24 cellular contexts compared by ENCODE assay signal in the genomic region with DNA sequence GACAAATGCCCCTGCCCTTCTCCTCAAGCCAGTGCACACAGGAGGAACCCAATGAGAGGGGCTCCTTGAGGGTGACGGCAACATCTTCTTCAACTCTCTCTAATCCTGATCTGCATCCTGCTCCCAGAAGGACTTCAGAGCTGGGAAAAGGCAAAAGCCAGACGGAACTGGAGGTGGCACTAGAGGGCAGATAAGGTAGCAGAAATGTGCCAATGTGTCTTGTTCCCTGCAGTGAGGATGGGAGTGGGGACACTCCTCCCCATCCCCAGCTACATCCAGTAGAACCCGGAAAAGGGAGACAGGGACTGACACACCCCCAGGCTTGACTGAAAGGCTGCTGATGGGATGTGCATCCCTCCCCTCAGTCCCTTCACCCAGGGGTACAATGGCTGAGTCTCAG. TPM values are rescaled to one million over a fixed set of nuclear protein-coding genes. Genes with fewer than 3 reads are reported as not detected.
DNase-seq lines count a peak whose midpoint lies in the region; ATAC-seq and TF ChIP-seq lines count a peak whose summit lies in the region.
"Had no signal": no experiment of that assay in that cellular context is flagged by ENCODE, and none has a peak within 500 bp of the region (broad histone marks: within the 10 kb centered on the region; RNA-seq: fewer than 3 reads in every experiment).

No MANE protein-coding gene starts in this region.

- H3K4me1 Mint-ChIP-seq in T-cell, result peaks cover 15 to 21% (median 16%) of the 10 kb centered on the region in 3 donors
- H3K4me1 Mint-ChIP-seq: activated T-helper 17 cell treated with anti-CD3 and anti-CD28 coated beads, Interleukin-2, amount 50 U/mL, for 72 hours had no signal

- H3K27ac ChIP-seq in right cardiac atrium (ENCODE audit: low read length), result no peak overlapping the region
- no peak overlapping the region for H3K27ac ChIP-seq in heart right ventricle
- H3K27ac ChIP-seq: BLaER1, gastroesophageal sphincter, stomach, WERI-Rb-1 had no signal

- H3K4me3 ChIP-seq in right cardiac atrium (ENCODE audit: low read length), result no peak overlapping the region
- no peak overlapping the region for H3K4me3 ChIP-seq in heart right ventricle
- no peak overlapping the region for H3K4me3 ChIP-seq in epithelial cell of esophagus (ENCODE audit: low read length)
- H3K4me3 ChIP-seq: BLaER1, gastroesophageal sphincter, lung, stomach had no signal

- 54% methylated on average over 3 of the region's 3 CpGs for WGBS in right cardiac atrium
- WGBS in heart right ventricle, 2 donors, result 41 to 54% methylated on average over 3 of the region's 3 CpGs

- H3K4me3 Mint-ChIP-seq in T-cell, result peak overlapping the region in 1 of 3 donors; percentile 37
- H3K4me3 Mint-ChIP-seq: activated T-helper 17 cell treated with anti-CD3 and anti-CD28 coated beads, Interleukin-2, amount 50 U/mL, for 72 hours had no signal

- DNase-seq in right cardiac atrium (peak in 2 of 3 donors; percentile 1 to 5), heart right ventricle (no peak), SK-N-DZ (ENCODE audit: low spot score) (peak; percentile 27), epithelial cell of esophagus (ENCODE audit: low read depth) (no peak), T-cell (no peak), SHP77 (lab: John Stamatoyannopoulos, UW) (no peak), GDM1 (lab: John Stamatoyannopoulos, UW) (no peak)
- DNase-seq: activated CD4-positive, alpha-beta T cell treated with anti-CD3 and anti-CD28 coated beads, Interleukin-2, amount 50 U/mL, for 1 hour; activated CD8-positive, alpha-beta memory T cell treated with anti-CD3 and anti-CD28 coated beads, Interleukin-2, amount 50 U/mL, for 4 hours; Caco-2; effector memory CD4-positive, alpha-beta T cell; MM.1S; NCI-H1694 treated with DMSO at 0.1 percent for 48 hours; NCI-H774; stomach; T-helper 17 cell; WERI-Rb-1 had no signal

- H3K27ac Mint-ChIP-seq in T-cell, result no peak overlapping the region
- H3K27ac Mint-ChIP-seq: activated naive CD4-positive, alpha-beta T cell treated with anti-CD3 and anti-CD28 coated beads, Interleukin-2, amount 50 U/mL, for 72 hours; activated T-helper 17 cell treated with anti-CD3 and anti-CD28 coated beads, Interleukin-2, amount 50 U/mL, for 72 hours; T-helper 17 cell; type B pancreatic cell had no signal

- intact Hi-C loops in right cardiac atrium (cut with DNase I) (no loop called here), heart right ventricle (cut with DNase I) (loop anchor here in 1 of 10 donors (5.0 kb wide), 1 partner anchor 255 kb away; no protein-coding TSS in a partner anchor)

- CTCF ChIA-PET in T-cell (lab: Charles Lee), result interaction anchor here (0.9 to 1.3 kb wide), 2 partner anchors 18 to 19 kb away, joined by 3 to 5 read pairs; no protein-coding TSS in a partner anchor

- no peaks in the 10 kb centered on the region for H3K9me3 Mint-ChIP-seq in T-cell
- H3K9me3 Mint-ChIP-seq: activated naive CD4-positive, alpha-beta T cell treated with anti-CD3 and anti-CD28 coated beads, Interleukin-2, amount 50 U/mL, for 72 hours; activated T-helper 17 cell treated with anti-CD3 and anti-CD28 coated beads, Interleukin-2, amount 50 U/mL, for 72 hours; type B pancreatic cell had no signal

- H3K36me3 ChIP-seq in heart right ventricle, result no peaks in the 10 kb centered on the region
- H3K36me3 ChIP-seq: BLaER1, gastroesophageal sphincter, stomach, WERI-Rb-1 had no signal

- POLR2A ChIA-PET in T-cell (lab: Charles Lee), result no interaction called here

- H3K27me3 Mint-ChIP-seq in T-cell, result peaks cover 70 to 78% of the 10 kb centered on the region in 2 donors

- ATAC-seq in right cardiac atrium (no peak), heart right ventricle (no peak), T-cell (replicated peaks in 1 of 4) (no peak), HG03280 (IDR thresholded peaks at IDR 0.05; ENCODE audit: unreplicated experiment) (no peak)
- ATAC-seq: activated naive CD4-positive, alpha-beta T cell treated with anti-CD3 and anti-CD28 coated beads, Interleukin-2, amount 50 U/mL, for 72 hours; activated T-helper 17 cell treated with anti-CD3 and anti-CD28 coated beads, Interleukin-2, amount 50 U/mL, for 72 hours; gastroesophageal sphincter; T-helper 17 cell had no signal

- H3K27me3 ChIP-seq in right cardiac atrium (ENCODE audit: control insufficient read depth, insufficient read depth) (no peaks in the 10 kb centered on the region), heart right ventricle (peaks cover 37 to 99% (median 86%) of the 10 kb centered on the region in 7 donors)

- peaks cover 4% of the 10 kb centered on the region for H3K36me3 Mint-ChIP-seq in T-cell
- H3K36me3 Mint-ChIP-seq: type B pancreatic cell had no signal

- no peaks in the 10 kb centered on the region for H3K4me1 ChIP-seq in right cardiac atrium (ENCODE audit: control insufficient read depth, insufficient read depth, low read length)
- peaks cover 8 to 25% (median 16%) of the 10 kb centered on the region in 9 donors for H3K4me1 ChIP-seq in heart right ventricle
- H3K4me1 ChIP-seq: Caco-2 had no signal

- TF ChIP-seq CTCF in heart right ventricle (IDR thresholded peaks at IDR 0.05), result no peak
- peak; percentile 2 for TF ChIP-seq CTCF in epithelial cell of esophagus (IDR thresholded peaks at IDR 0.05; ENCODE audit: insufficient read depth, low read depth, low read length, missing control alignments)

- H3K9me3 ChIP-seq in right cardiac atrium (ENCODE audit: control insufficient read depth, low read length) (no peaks in the 10 kb centered on the region), heart right ventricle (no peaks in the 10 kb centered on the region)
- H3K9me3 ChIP-seq: BLaER1, Caco-2, gastroesophageal sphincter, stomach had no signal

RNA-seq across cellular contexts. Expression of a gene that starts 28.5 kb away (rescaled TPM):
- total RNA-seq in right cardiac atrium (1 to 10 TPM in 3 of 4 donors, under 1 TPM in 1; 0.89 to 4.8 (median 3.0) TPM), heart right ventricle (1 to 10 TPM in 8 of 10 donors, under 1 TPM in 2; 0.27 to 3.2 (median 1.3) TPM), T-cell (under 1 TPM in 4 of 5 donors, not detected in 1; 0.13 to 0.85 (median 0.28) TPM)
- polyA plus RNA-seq in right cardiac atrium (2.6 TPM), heart right ventricle (1 to 10 TPM in 1 of 2 donors, under 1 TPM in 1; 0.29 to 1.2 TPM)
- polyA plus RNA-seq in SK-N-DZ (2014; cell fraction: cytosol; rRNA removed), result 2.7 and 3.0 TPM in 2 replicates
- polyA plus RNA-seq in SK-N-DZ (2014; cell fraction: nucleus; rRNA removed), result 7.4 and 10.8 TPM in 2 replicates

Comparison
In these comparisons a context has a peak if more than half of its experiments do, and no peak if none do; other contexts are left out.
1. DNase-seq: peak in right cardiac atrium (2 of 3) and SK-N-DZ (single experiment); none in heart right ventricle (0 of 2), epithelial cell of esophagus (single experiment), T-cell (0 of 34), SHP77 (0 of 2) and GDM1 (single experiment).